1 cellular context compared by ENCODE assay signal in the genomic region with DNA sequence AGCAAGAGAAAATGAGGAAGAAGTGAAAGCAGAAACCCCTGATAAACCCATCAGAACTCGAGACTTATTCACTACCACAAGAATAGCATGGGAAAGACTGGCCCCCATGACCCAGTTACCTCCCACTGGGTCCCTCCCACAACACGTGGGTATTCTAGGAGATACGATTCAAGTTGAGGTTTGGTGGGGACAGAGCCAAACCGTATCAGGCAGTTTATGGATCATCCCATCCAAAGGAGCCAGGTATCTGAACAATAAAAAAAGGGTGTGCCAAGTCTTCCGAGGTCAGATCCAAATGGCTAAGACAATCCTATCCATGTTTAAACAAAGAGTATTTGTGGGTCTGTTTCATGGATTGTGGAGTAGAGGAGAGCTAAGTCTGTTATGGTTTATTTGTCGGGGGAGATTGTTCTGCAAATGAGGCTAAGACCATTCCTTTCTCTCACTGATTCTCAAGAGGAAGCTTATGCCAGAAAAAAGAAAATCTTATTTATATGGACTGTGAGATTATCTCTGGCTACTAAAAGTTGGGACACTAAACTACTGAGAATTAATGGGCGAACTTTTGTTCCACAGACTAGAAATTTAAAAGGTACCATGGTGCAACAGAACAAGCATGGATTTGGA.
TF ChIP-seq lines count a peak whose summit lies in the region.

No MANE protein-coding gene starts in this region.

TF ChIP-seq in GM23338, 12 proteins besides CTCF, POLR2A, EP300 and RAD21 (continued from another document):
- TF ChIP-seq, protein P1, sequence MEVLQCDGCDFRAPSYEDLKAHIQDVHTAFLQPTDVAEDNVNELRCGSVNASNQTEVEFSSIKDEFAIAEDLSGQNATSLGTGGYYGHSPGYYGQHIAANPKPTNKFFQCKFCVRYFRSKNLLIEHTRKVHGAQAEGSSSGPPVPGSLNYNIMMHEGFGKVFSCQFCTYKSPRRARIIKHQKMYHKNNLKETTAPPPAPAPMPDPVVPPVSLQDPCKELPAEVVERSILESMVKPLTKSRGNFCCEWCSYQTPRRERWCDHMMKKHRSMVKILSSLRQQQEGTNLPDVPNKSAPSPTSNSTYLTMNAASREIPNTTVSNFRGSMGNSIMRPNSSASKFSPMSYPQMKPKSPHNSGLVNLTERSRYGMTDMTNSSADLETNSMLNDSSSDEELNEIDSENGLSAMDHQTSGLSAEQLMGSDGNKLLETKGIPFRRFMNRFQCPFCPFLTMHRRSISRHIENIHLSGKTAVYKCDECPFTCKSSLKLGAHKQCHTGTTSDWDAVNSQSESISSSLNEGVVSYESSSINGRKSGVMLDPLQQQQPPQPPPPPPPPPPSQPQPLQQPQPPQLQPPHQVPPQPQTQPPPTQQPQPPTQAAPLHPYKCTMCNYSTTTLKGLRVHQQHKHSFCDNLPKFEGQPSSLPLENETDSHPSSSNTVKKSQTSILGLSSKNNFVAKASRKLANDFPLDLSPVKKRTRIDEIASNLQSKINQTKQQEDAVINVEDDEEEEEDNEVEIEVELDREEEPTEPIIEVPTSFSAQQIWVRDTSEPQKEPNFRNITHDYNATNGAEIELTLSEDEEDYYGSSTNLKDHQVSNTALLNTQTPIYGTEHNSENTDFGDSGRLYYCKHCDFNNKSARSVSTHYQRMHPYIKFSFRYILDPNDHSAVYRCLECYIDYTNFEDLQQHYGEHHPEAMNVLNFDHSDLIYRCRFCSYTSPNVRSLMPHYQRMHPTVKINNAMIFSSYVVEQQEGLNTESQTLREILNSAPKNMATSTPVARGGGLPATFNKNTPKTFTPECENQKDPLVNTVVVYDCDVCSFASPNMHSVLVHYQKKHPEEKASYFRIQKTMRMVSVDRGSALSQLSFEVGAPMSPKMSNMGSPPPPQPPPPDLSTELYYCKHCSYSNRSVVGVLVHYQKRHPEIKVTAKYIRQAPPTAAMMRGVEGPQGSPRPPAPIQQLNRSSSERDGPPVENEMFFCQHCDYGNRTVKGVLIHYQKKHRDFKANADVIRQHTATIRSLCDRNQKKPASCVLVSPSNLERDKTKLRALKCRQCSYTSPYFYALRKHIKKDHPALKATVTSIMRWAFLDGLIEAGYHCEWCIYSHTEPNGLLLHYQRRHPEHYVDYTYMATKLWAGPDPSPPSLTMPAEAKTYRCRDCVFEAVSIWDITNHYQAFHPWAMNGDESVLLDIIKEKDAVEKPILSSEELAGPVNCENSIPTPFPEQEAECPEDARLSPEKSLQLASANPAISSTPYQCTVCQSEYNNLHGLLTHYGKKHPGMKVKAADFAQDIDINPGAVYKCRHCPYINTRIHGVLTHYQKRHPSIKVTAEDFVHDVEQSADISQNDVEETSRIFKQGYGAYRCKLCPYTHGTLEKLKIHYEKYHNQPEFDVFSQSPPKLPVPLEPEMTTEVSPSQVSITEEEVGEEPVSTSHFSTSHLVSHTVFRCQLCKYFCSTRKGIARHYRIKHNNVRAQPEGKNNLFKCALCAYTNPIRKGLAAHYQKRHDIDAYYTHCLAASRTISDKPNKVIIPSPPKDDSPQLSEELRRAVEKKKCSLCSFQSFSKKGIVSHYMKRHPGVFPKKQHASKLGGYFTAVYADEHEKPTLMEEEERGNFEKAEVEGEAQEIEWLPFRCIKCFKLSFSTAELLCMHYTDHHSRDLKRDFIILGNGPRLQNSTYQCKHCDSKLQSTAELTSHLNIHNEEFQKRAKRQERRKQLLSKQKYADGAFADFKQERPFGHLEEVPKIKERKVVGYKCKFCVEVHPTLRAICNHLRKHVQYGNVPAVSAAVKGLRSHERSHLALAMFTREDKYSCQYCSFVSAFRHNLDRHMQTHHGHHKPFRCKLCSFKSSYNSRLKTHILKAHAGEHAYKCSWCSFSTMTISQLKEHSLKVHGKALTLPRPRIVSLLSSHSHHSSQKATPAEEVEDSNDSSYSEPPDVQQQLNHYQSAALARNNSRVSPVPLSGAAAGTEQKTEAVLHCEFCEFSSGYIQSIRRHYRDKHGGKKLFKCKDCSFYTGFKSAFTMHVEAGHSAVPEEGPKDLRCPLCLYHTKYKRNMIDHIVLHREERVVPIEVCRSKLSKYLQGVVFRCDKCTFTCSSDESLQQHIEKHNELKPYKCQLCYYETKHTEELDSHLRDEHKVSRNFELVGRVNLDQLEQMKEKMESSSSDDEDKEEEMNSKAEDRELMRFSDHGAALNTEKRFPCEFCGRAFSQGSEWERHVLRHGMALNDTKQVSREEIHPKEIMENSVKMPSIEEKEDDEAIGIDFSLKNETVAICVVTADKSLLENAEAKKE (CRISPR knock-in tag; IDR thresholded peaks at IDR 0.05) = no peak
